In the genomic region with DNA sequence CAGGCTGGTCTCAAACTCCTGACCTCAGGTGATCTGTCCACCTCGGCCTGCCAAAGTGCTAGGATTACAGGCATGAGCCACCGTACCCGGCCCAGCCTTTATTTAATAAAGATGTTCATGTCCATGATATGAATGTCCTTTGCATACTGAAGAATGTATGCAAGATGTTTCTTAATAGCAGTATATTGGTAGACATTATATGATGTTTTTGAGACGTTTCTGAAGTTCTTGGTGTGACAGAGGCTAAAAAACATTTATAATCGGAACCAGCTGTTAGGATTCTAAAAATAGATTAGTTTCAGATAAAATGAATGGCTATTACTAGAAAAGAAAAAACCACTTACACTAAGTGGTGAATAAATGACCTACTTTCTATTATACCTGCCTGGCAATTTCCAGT, we compare ENCODE assay signal across 16 cellular contexts. TPM values are rescaled to one million over a fixed set of nuclear protein-coding genes. Genes with fewer than 3 reads are reported as not detected.
A peak's percentile ranks its signal among the peaks of the same experiment; 100 is the strongest.
DNase-seq lines count a peak whose midpoint lies in the region; ATAC-seq and TF ChIP-seq lines count a peak whose summit lies in the region.
"Had no signal": no experiment of that assay in that cellular context is flagged by ENCODE, and none has a peak within 500 bp of the region (broad histone marks: within the 10 kb centered on the region; RNA-seq: fewer than 3 reads in every experiment).

No MANE protein-coding gene starts in this region.

- H3K18ac ChIP-seq in IMR-90 (ENCODE audit: low read depth, low read length) (no peak overlapping the region), mesenchymal stem cell (ENCODE audit: low read depth in 1 of 2, low read length in 2 of 2) (no peak overlapping the region)

- H3K4me1 ChIP-seq in IMR-90 (ENCODE audit: control insufficient read depth, insufficient read depth, low read length) = no peaks in the 10 kb centered on the region
- peaks cover 36% of the 10 kb centered on the region for H3K4me1 ChIP-seq in adipocyte (ENCODE audit: control insufficient read depth, insufficient read depth, low read length)
- no peaks in the 10 kb centered on the region for H3K4me1 ChIP-seq in mesenchymal stem cell (ENCODE audit: control insufficient read depth, insufficient read depth, low read depth, low read length)

- H4K5ac ChIP-seq in IMR-90 (ENCODE audit: low read depth, low read length) = no peak overlapping the region

- no peak overlapping the region for H2BK5ac ChIP-seq in IMR-90 (ENCODE audit: low read depth, low read length, poor library complexity, severe bottlenecking)
- H2BK5ac ChIP-seq in mesenchymal stem cell (ENCODE audit: low read depth, low read length, poor library complexity, severe bottlenecking) = no peak overlapping the region

- H3K14ac ChIP-seq in IMR-90 (replicated peaks; ENCODE audit: low read depth, low read length) = no peak overlapping the region
- no peak overlapping the region for H3K14ac ChIP-seq in mesenchymal stem cell (ENCODE audit: low read length in 2 of 2)

- H2AK5ac ChIP-seq in IMR-90 (ENCODE audit: low read depth, low read length) = no peak overlapping the region
- no peak overlapping the region for H2AK5ac ChIP-seq in mesenchymal stem cell (ENCODE audit: low read length, severe bottlenecking)

- no peak overlapping the region for H3K4me3 ChIP-seq in BJ (ENCODE audit: low read depth, low read length)
- H3K4me3 ChIP-seq in IMR-90 (ENCODE audit: insufficient read depth, low read depth, low read length) = no peak overlapping the region
- H3K4me3 ChIP-seq in adipocyte (ENCODE audit: low read length) = no peak overlapping the region
- H3K4me3 ChIP-seq in mesenchymal stem cell (ENCODE audit: insufficient read depth in 1 of 2, low read depth in 1 of 2, low read length in 2 of 2) = no peak overlapping the region
- H3K4me3 ChIP-seq: GM12878, K562 had no signal

- POLR2A ChIA-PET in BJ (lab: Charles Lee) (interaction anchor here (0.7 kb wide), 1 partner anchor 418 kb away, joined by 3 read pairs; no protein-coding TSS in a partner anchor), IMR-90 (lab: Charles Lee; ENCODE audit: unreplicated experiment) (interaction anchor here (0.6 kb wide), 1 partner anchor 94 kb away, joined by 6 read pairs; no protein-coding TSS in a partner anchor)

- H3K27me3 ChIP-seq in BJ (ENCODE audit: control insufficient read depth, insufficient read depth, low read length) (no peaks in the 10 kb centered on the region), IMR-90 (ENCODE audit: control insufficient read depth, insufficient read depth, low read length) (no peaks in the 10 kb centered on the region), adipocyte (replicated peaks; ENCODE audit: control insufficient read depth, insufficient read depth, low read length) (no peaks in the 10 kb centered on the region), mesenchymal stem cell (ENCODE audit: control insufficient read depth in 1 of 2, insufficient read depth in 1 of 2, low read length in 2 of 2) (no peaks in the 10 kb centered on the region)

- H3K4me2 ChIP-seq in IMR-90 (ENCODE audit: low read depth, low read length) (no peak overlapping the region), mesenchymal stem cell (ENCODE audit: low read length, poor library complexity, severe bottlenecking) (no peak overlapping the region)

- no TSS peak for BruUV-seq in IMR-90 (replicated peaks; lab: Mats Ljungman, UMichigan)

- no CpG with 5 or more reads among the region's 5 CpGs for WGBS in IMR-90 (ENCODE audit: extremely low coverage in 2 of 2, insufficient read length in 1 of 2), 2 experiments
- WGBS in mesenchymal stem cell = 85% methylated on average over 4 of the region's 5 CpGs

- H2BK120ac ChIP-seq in IMR-90 (ENCODE audit: low read depth, low read length) (no peak overlapping the region), mesenchymal stem cell (ENCODE audit: low read depth, low read length) (no peak overlapping the region)

- H3K4ac ChIP-seq in IMR-90 (ENCODE audit: low read depth, low read length) = no peak overlapping the region
- H3K4ac ChIP-seq in mesenchymal stem cell (ENCODE audit: low read depth in 1 of 2, low read length in 2 of 2) = no peak overlapping the region

- H4K91ac ChIP-seq in IMR-90 (ENCODE audit: insufficient read depth, low read depth, low read length) (no peak overlapping the region), mesenchymal stem cell (ENCODE audit: low read length) (no peak overlapping the region)

- peaks cover 1% of the 10 kb centered on the region for H3K36me3 ChIP-seq in BJ (ENCODE audit: control insufficient read depth, insufficient read depth, low read length)
- peaks cover 2% of the 10 kb centered on the region for H3K36me3 ChIP-seq in IMR-90 (ENCODE audit: control insufficient read depth, insufficient read depth, low read length)
- peaks cover 11% of the 10 kb centered on the region for H3K36me3 ChIP-seq in adipocyte (ENCODE audit: control insufficient read depth, insufficient read depth, low read length, severe bottlenecking)
- peaks cover 4 to 25% of the 10 kb centered on the region in 2 experiments for H3K36me3 ChIP-seq in mesenchymal stem cell (ENCODE audit: control insufficient read depth in 1 of 2, insufficient read depth in 2 of 2, low read depth in 1 of 2, low read length in 2 of 2)

- H3K79me1 ChIP-seq in IMR-90 (ENCODE audit: low read depth in 1 of 2, low read length in 2 of 2) (no peaks in the 10 kb centered on the region), mesenchymal stem cell (replicated peaks; ENCODE audit: low read length, poor library complexity, severe bottlenecking) (no peaks in the 10 kb centered on the region)

- no peak overlapping the region for H2BK12ac ChIP-seq in mesenchymal stem cell (ENCODE audit: low read length in 2 of 2)

- H4K8ac ChIP-seq in IMR-90 (ENCODE audit: low read depth in 2 of 2, low read length in 2 of 2) (no peak overlapping the region), mesenchymal stem cell (ENCODE audit: low read length) (no peak overlapping the region)

- no peaks in the 10 kb centered on the region for H3K9me1 ChIP-seq in IMR-90 (ENCODE audit: insufficient read depth, low read length)

- dilution Hi-C loops in IMR-90 (cut with HindIII; ENCODE audit: low sequenced_read_pairs, unreplicated experiment) = no loop called here

- intact Hi-C loops in IMR-90 (cut with micrococcal nuclease) = no loop called here

- H2BK20ac ChIP-seq in IMR-90 (ENCODE audit: low read depth, low read length) = no peak overlapping the region

- H2AFZ ChIP-seq in IMR-90 (replicated peaks; ENCODE audit: low read length, poor library complexity) = no peak overlapping the region
- H2AFZ ChIP-seq in mesenchymal stem cell (ENCODE audit: low read depth, low read length) = no peak overlapping the region

- no peak; the same call in 1 of the 2 replicates for ATAC-seq in IMR-90 (ENCODE audit: low read depth)
- ATAC-seq in HG03565 (IDR thresholded peaks at IDR 0.05; ENCODE audit: unreplicated experiment) = no peak
- ATAC-seq in HG02610 (IDR thresholded peaks at IDR 0.05; ENCODE audit: unreplicated experiment) = no peak
- ATAC-seq: GM12878, K562 had no signal

- H3K23ac ChIP-seq in IMR-90 (ENCODE audit: low read depth, low read length) = no peak overlapping the region
- no peak overlapping the region for H3K23ac ChIP-seq in mesenchymal stem cell (ENCODE audit: low read length in 2 of 2)

- CTCF ChIA-PET in BJ (lab: Yijun Ruan, JAX) (interaction anchor here (0.9 to 6.7 kb wide), 5 partner anchors 9 to 199 kb away, joined by 3 to 32 read pairs (median 10); no protein-coding TSS in a partner anchor), IMR-90 (lab: Yijun Ruan, JAX) (interaction anchor here (1.9 to 2.0 kb wide), 2 partner anchors 89 to 200 kb away, joined by 10 read pairs; no protein-coding TSS in a partner anchor)

- no peak for TF ChIP-seq POLR2A in IMR-90 (IDR thresholded peaks at IDR 0.05; ENCODE audit: low read depth, low read length)

- DNase-seq in BJ (ENCODE audit: low read depth) = peak; percentile 19
- DNase-seq in IMR-90 = peak; percentile 10
- peak; percentile 57 for DNase-seq in adipocyte (ENCODE audit: low read depth)
- no peak for DNase-seq in mesenchymal stem cell
- no peak for DNase-seq in NCI-H2107 (lab: John Stamatoyannopoulos, UW)
- DNase-seq: COR-L47, DMS153, H9, NCI-H524 treated with DMSO at 0.1 percent for 48 hours had no signal

- no peak overlapping the region for H2AK9ac ChIP-seq in IMR-90 (replicated peaks; ENCODE audit: low read depth, low read length, poor library complexity)

- no peak overlapping the region for H3K56ac ChIP-seq in IMR-90 (ENCODE audit: extremely low read depth, insufficient read depth, low read length)

- H3K9ac ChIP-seq in IMR-90 (ENCODE audit: low read depth, low read length) (no peak overlapping the region), adipocyte (ENCODE audit: low read length) (no peak overlapping the region), mesenchymal stem cell (ENCODE audit: low read length) (peak overlapping the region; percentile 22)

- no peaks in the 10 kb centered on the region for H3K9me3 ChIP-seq in IMR-90 (ENCODE audit: control insufficient read depth, insufficient read depth, low read length)
- no peaks in the 10 kb centered on the region for H3K9me3 ChIP-seq in adipocyte (ENCODE audit: control insufficient read depth, low read length)
- no peaks in the 10 kb centered on the region for H3K9me3 ChIP-seq in mesenchymal stem cell (ENCODE audit: control insufficient read depth, low read length)

- TF ChIP-seq RAD21 in IMR-90 (IDR thresholded peaks at IDR 0.05; ENCODE audit: low read length) = no peak

- no peak overlapping the region for H3K27ac ChIP-seq in IMR-90 (ENCODE audit: insufficient read depth, low read length)
- no peak overlapping the region for H3K27ac ChIP-seq in mesenchymal stem cell (ENCODE audit: low read length, poor library complexity, severe bottlenecking)
- H3K27ac ChIP-seq: HL-60 had no signal

- in situ Hi-C loops in IMR-90 (cut with MboI; ENCODE audit: low sequenced_read_pairs) = no loop called here

- no peaks in the 10 kb centered on the region for H4K20me1 ChIP-seq in IMR-90 (ENCODE audit: insufficient read depth, low read length)

- H2BK15ac ChIP-seq in IMR-90 (ENCODE audit: low read depth, low read length) (no peak overlapping the region), mesenchymal stem cell (ENCODE audit: low read depth, poor library complexity, severe bottlenecking) (no peak overlapping the region)

- TF ChIP-seq CTCF in BJ (IDR thresholded peaks at IDR 0.05; ENCODE audit: insufficient read depth, low read depth, low read length) (no peak), IMR-90 (conservative IDR thresholded peaks at IDR 0.05; ENCODE audit: low read depth, low read length) (no peak)

RNA-seq across cellular contexts. Expression of gene PDZD9, which starts 11.8 kb away (rescaled TPM):
- polyA plus RNA-seq in BJ (2011; rRNA removed) (not detected in 2 replicates), IMR-90 (2012; rRNA removed) (0.13 TPM in 1 of 2 replicates, not detected in the other)
- polyA minus RNA-seq in BJ (2011; rRNA and poly(A)+ RNA removed) = not detected in 2 replicates
- not detected in 2 replicates for total RNA-seq in IMR-90 (2012; rRNA removed)
- not detected in 2 replicates for polyA plus RNA-seq in IMR-90 (2012; cell fraction: cytosol; rRNA removed)
- not detected in 2 replicates for polyA plus RNA-seq in IMR-90 (2012; cell fraction: nucleus; rRNA removed; ENCODE audit: low replicate concordance)
- polyA plus RNA-seq in mesenchymal stem cell (2013, experiment 1 of 2) = not detected
- polyA plus RNA-seq in mesenchymal stem cell (2013, experiment 2 of 2) = not detected
- total RNA-seq: GM12878; H9; K562; MCF 10A; T-helper 1 cell treated with Interleukin-12 subunit alpha and Interleukin-12 subunit beta and Interleukin-4 antibody, amounts not matched to agents 30 ng/mL and 1 ng/mL, for 36 hours had no signal

RNA-seq across cellular contexts. Expression of gene MOSMO, which starts 18.8 kb away (rescaled TPM):
- 7.3 and 11.6 TPM in 2 replicates for polyA plus RNA-seq in BJ (2011; rRNA removed)
- 8.1 and 10.0 TPM in 2 replicates for polyA minus RNA-seq in BJ (2011; rRNA and poly(A)+ RNA removed)
- total RNA-seq in IMR-90 (2012; rRNA removed) = 16.0 and 16.9 TPM in 2 replicates
- 8.0 and 10.5 TPM in 2 replicates for polyA plus RNA-seq in IMR-90 (2012; rRNA removed)
- 2.8 and 3.5 TPM in 2 replicates for polyA plus RNA-seq in IMR-90 (2012; cell fraction: cytosol; rRNA removed)
- 8.8 and 35.7 TPM in 2 replicates for polyA plus RNA-seq in IMR-90 (2012; cell fraction: nucleus; rRNA removed; ENCODE audit: low replicate concordance)
- polyA plus RNA-seq in mesenchymal stem cell (2013, experiment 1 of 2) = 14.1 TPM
- polyA plus RNA-seq in mesenchymal stem cell (2013, experiment 2 of 2) = 14.8 TPM

RNA-seq across cellular contexts. Expression of gene UQCRC2, which starts 36.0 kb away (rescaled TPM):
- polyA plus RNA-seq in BJ (2011; rRNA removed) (177 and 181 TPM in 2 replicates), IMR-90 (2012; rRNA removed) (187 and 191 TPM in 2 replicates)
- polyA minus RNA-seq in BJ (2011; rRNA and poly(A)+ RNA removed) = 94.0 and 168 TPM in 2 replicates
- 234 and 284 TPM in 2 replicates for total RNA-seq in IMR-90 (2012; rRNA removed)
- polyA plus RNA-seq in IMR-90 (2012; cell fraction: cytosol; rRNA removed) = 40.3 and 57.1 TPM in 2 replicates
- polyA plus RNA-seq in IMR-90 (2012; cell fraction: nucleus; rRNA removed; ENCODE audit: low replicate concordance) = 35.9 and 194 TPM in 2 replicates
- polyA plus RNA-seq in mesenchymal stem cell (2013, experiment 1 of 2) = 104 TPM
- polyA plus RNA-seq in mesenchymal stem cell (2013, experiment 2 of 2) = 103 TPM

Comparison
In these comparisons a context has a peak if more than half of its experiments do, and no peak if none do; other contexts are left out.
1. DNase-seq: peak in BJ (single experiment), IMR-90 (single experiment) and adipocyte (single experiment); none in mesenchymal stem cell (single experiment) and NCI-H2107 (single experiment).